In genomic region chr14:90804776-90805391, GRCh38 we compare ENCODE assay signal across 17 cellular contexts. TPM values are rescaled to one million over a fixed set of nuclear protein-coding genes. Genes with fewer than 3 reads are reported as not detected.
DNase-seq lines count a peak whose midpoint lies in the region; ATAC-seq, FAIRE-seq and TF ChIP-seq lines count a peak whose summit lies in the region.
"Had no signal": no experiment of that assay in that cellular context is flagged by ENCODE, and none has a peak within 500 bp of the region (broad histone marks: within the 10 kb centered on the region; RNA-seq: fewer than 3 reads in every experiment).

No MANE protein-coding gene starts in this region.

- no peak for ATAC-seq in lower lobe of right lung

- no peaks in the 10 kb centered on the region for H3K9me3 ChIP-seq in CD8-positive, alpha-beta memory T cell (ENCODE audit: low read length)
- H3K9me3 ChIP-seq in lower lobe of right lung (no peaks in the 10 kb centered on the region), subcutaneous abdominal adipose tissue (ENCODE audit: control insufficient read depth in 5 of 5, low read length in 5 of 5) (no peaks in the 10 kb centered on the region)

- peak overlapping the region; percentile 47 for H3K27ac ChIP-seq in CD8-positive, alpha-beta memory T cell (ENCODE audit: low read depth, low read length)
- H3K27ac ChIP-seq in VCaP, result peak overlapping the region; percentile 69
- peak overlapping the region; percentile 68 for H3K27ac ChIP-seq in lower lobe of right lung
- H3K27ac ChIP-seq in subcutaneous abdominal adipose tissue (ENCODE audit: low read depth, low read length), result peak overlapping the region; percentile 75

- no peaks in the 10 kb centered on the region for H3K27me3 Mint-ChIP-seq in CD8-positive, alpha-beta memory T cell
- H3K27me3 Mint-ChIP-seq in immature natural killer cell (ENCODE audit: low read depth in 3 of 3), result peaks cover 1 to 6% (median 4%) of the 10 kb centered on the region in 3 donors
- H3K27me3 Mint-ChIP-seq: CD4-positive, CD25-positive, alpha-beta regulatory T cell had no signal

- FAIRE-seq in frontal cortex (lab: Jason Lieb, UNC), result no peak
- FAIRE-seq: H54 had no signal

- no peak for DNase-seq in CD8-positive, alpha-beta memory T cell
- DNase-seq in lower lobe of right lung, result no peak
- DNase-seq in frontal cortex (ENCODE audit: low spot score in 2 of 2), result no peak
- no peak for DNase-seq in immature natural killer cell
- DNase-seq in NOMO-1 treated with dmso at 0.1 percent for 144 hours (lab: John Stamatoyannopoulos, UW; ENCODE audit: unreplicated experiment), result no peak
- DNase-seq: ACHN; AML-193; CD4-positive, CD25-positive, alpha-beta regulatory T cell; EL; IMR-90; NCI-H1417 treated with DMSO at 0.1 percent for 48 hours; NCI-H1930; NCI-H69; SHP77 treated with DMSO at 0.1 percent for 48 hours had no signal

- H3K9me3 Mint-ChIP-seq in CD8-positive, alpha-beta memory T cell, result no peaks in the 10 kb centered on the region
- no peaks in the 10 kb centered on the region for H3K9me3 Mint-ChIP-seq in immature natural killer cell

- POLR2A ChIA-PET in CD8-positive, alpha-beta memory T cell (lab: Charles Lee), result no interaction called here

- H3K4me1 Mint-ChIP-seq in CD8-positive, alpha-beta memory T cell, result peaks cover 7 to 10% (median 8%) of the 10 kb centered on the region in 3 donors
- H3K4me1 Mint-ChIP-seq in immature natural killer cell, result peaks cover 9 to 19% of the 10 kb centered on the region in 2 donors

- H3K27me3 ChIP-seq in CD8-positive, alpha-beta memory T cell (ENCODE audit: insufficient read depth, low read length, poor library complexity, severe bottlenecking), result no peaks in the 10 kb centered on the region
- H3K27me3 ChIP-seq in lower lobe of right lung (ENCODE audit: low read depth), result no peaks in the 10 kb centered on the region
- H3K27me3 ChIP-seq in subcutaneous abdominal adipose tissue (ENCODE audit: control insufficient read depth in 5 of 5, insufficient read depth in 4 of 5, low read length in 5 of 5), result no peaks in the 10 kb centered on the region

- no peaks in the 10 kb centered on the region for H3K36me3 Mint-ChIP-seq in CD8-positive, alpha-beta memory T cell
- H3K36me3 Mint-ChIP-seq in immature natural killer cell, result no peaks in the 10 kb centered on the region
- H3K36me3 Mint-ChIP-seq: CD4-positive, CD25-positive, alpha-beta regulatory T cell had no signal

- peak overlapping the region in 1 of 5 donors; percentile 5 for H3K9ac ChIP-seq in subcutaneous abdominal adipose tissue (ENCODE audit: low read length in 5 of 5)

- no peak overlapping the region for H3K4me3 Mint-ChIP-seq in CD8-positive, alpha-beta memory T cell
- no peak overlapping the region for H3K4me3 Mint-ChIP-seq in immature natural killer cell
- H3K4me3 Mint-ChIP-seq: CD4-positive, CD25-positive, alpha-beta regulatory T cell had no signal

- CTCF ChIA-PET in CD8-positive, alpha-beta memory T cell (lab: Charles Lee), result no interaction called here

- no peaks in the 10 kb centered on the region for H3K4me1 ChIP-seq in CD8-positive, alpha-beta memory T cell (ENCODE audit: insufficient read depth, low read length)
- peaks cover 29% of the 10 kb centered on the region for H3K4me1 ChIP-seq in lower lobe of right lung
- H3K4me1 ChIP-seq in subcutaneous abdominal adipose tissue (ENCODE audit: control insufficient read depth in 5 of 5, insufficient read depth in 5 of 5, low read length in 5 of 5), result peaks cover 26 to 80% (median 73%) of the 10 kb centered on the region in 5 donors

- no peaks in the 10 kb centered on the region for H3K36me3 ChIP-seq in CD8-positive, alpha-beta memory T cell (ENCODE audit: insufficient read depth, low read length)
- H3K36me3 ChIP-seq in lower lobe of right lung (no peaks in the 10 kb centered on the region), subcutaneous abdominal adipose tissue (ENCODE audit: control insufficient read depth in 5 of 5, insufficient read depth in 5 of 5, low read length in 5 of 5) (no peaks in the 10 kb centered on the region)

- H3K27ac Mint-ChIP-seq in CD8-positive, alpha-beta memory T cell, result no peak overlapping the region
- no peak overlapping the region for H3K27ac Mint-ChIP-seq in immature natural killer cell
- H3K27ac Mint-ChIP-seq: CD4-positive, CD25-positive, alpha-beta regulatory T cell had no signal

- intact Hi-C loops in lower lobe of right lung (cut with DNase I), result no loop called here

- no peak for TF ChIP-seq CTCF in VCaP (conservative IDR thresholded peaks at IDR 0.05)
- TF ChIP-seq CTCF in lower lobe of right lung (IDR thresholded peaks at IDR 0.05), result no peak

- no peak overlapping the region for H3K4me3 ChIP-seq in CD8-positive, alpha-beta memory T cell (ENCODE audit: low read length)
- H3K4me3 ChIP-seq in lower lobe of right lung, result no peak overlapping the region
- no peak overlapping the region for H3K4me3 ChIP-seq in subcutaneous abdominal adipose tissue (ENCODE audit: low read depth in 1 of 5, low read length in 5 of 5)

RNA-seq across cellular contexts. Expression of gene TTC7B, which starts 11.3 kb away (rescaled TPM):
- 1 to 10 TPM; 5.2 to 5.8 TPM for total RNA-seq in CD8-positive, alpha-beta memory T cell
- 1.7 TPM for polyA plus RNA-seq in CD8-positive, alpha-beta memory T cell
- 54.1 TPM for total RNA-seq in lower lobe of right lung
- 10.6 TPM for total RNA-seq in frontal cortex
- 1 to 10 TPM in 2 of 3 donors, not detected in 1; 1.0 to 1.1 TPM for polyA plus RNA-seq in immature natural killer cell
